19 cellular contexts compared by ENCODE assay signal in genomic region chrX:13965531-13965930, GRCh38.
"Had no signal": no experiment of that assay in that cellular context is flagged by ENCODE, and none has a peak within 500 bp of the region (broad histone marks: within the 10 kb centered on the region; RNA-seq: fewer than 3 reads in every experiment).

No MANE protein-coding gene starts in this region.

- H3K9me3 Mint-ChIP-seq: natural killer cell treated with Interleukin-12 subunit alpha and Interleukin-12 subunit beta and Interleukin-15 and Interleukin-18, amount 100 ng/mL, for 72 hours; stimulated activated naive CD8-positive, alpha-beta T cell treated with anti-CD3 and anti-CD28 coated beads, Interleukin-15, Interleukin-2, amounts not matched to agents 100 ng/mL and 50 ng/mL, for 24 hours; T-cell had no signal

- ATAC-seq: activated CD8-positive, alpha-beta memory T cell treated with anti-CD3 and anti-CD28 coated beads, Interleukin-2, amount 10 ng/mL, durations not matched to agents 7 days and 5 days; natural killer cell treated with Interleukin-12 subunit alpha and Interleukin-12 subunit beta and Interleukin-15 and Interleukin-18, amount 100 ng/mL, for 72 hours; right lobe of liver; T-cell had no signal

- H3K27me3 Mint-ChIP-seq: activated CD8-positive, alpha-beta memory T cell treated with anti-CD3 and anti-CD28 coated beads, Interleukin-2, amount 10 ng/mL, durations not matched to agents 7 days and 5 days; stimulated activated naive CD8-positive, alpha-beta T cell treated with anti-CD3 and anti-CD28 coated beads, Interleukin-15, Interleukin-2, amounts not matched to agents 100 ng/mL and 50 ng/mL, for 24 hours had no signal

- H3K9me3 ChIP-seq: adrenal gland, prostate gland, right lobe of liver, thoracic aorta had no signal

- H3K4me3 Mint-ChIP-seq: activated CD8-positive, alpha-beta memory T cell treated with anti-CD3 and anti-CD28 coated beads, Interleukin-2, amount 10 ng/mL, durations not matched to agents 7 days and 5 days; natural killer cell treated with Interleukin-12 subunit alpha and Interleukin-12 subunit beta and Interleukin-15 and Interleukin-18, amount 100 ng/mL, for 72 hours; stimulated activated naive CD8-positive, alpha-beta T cell treated with anti-CD3 and anti-CD28 coated beads, Interleukin-15, Interleukin-2, amounts not matched to agents 100 ng/mL and 50 ng/mL, for 24 hours; T-cell had no signal

- H3K27ac ChIP-seq: brain microvascular endothelial cell, hepatocyte, prostate gland, right lobe of liver, SK-N-MC, thoracic aorta had no signal

- H3K36me3 ChIP-seq: adrenal gland, brain microvascular endothelial cell, prostate gland, right lobe of liver, thoracic aorta had no signal

- H3K36me3 Mint-ChIP-seq: activated CD8-positive, alpha-beta memory T cell treated with anti-CD3 and anti-CD28 coated beads, Interleukin-2, amount 10 ng/mL, durations not matched to agents 7 days and 5 days; natural killer cell treated with Interleukin-12 subunit alpha and Interleukin-12 subunit beta and Interleukin-15 and Interleukin-18, amount 100 ng/mL, for 72 hours; T-cell had no signal

- H3K4me1 Mint-ChIP-seq: activated CD8-positive, alpha-beta memory T cell treated with anti-CD3 and anti-CD28 coated beads, Interleukin-2, amount 10 ng/mL, durations not matched to agents 7 days and 5 days; T-cell had no signal

- H3K27ac Mint-ChIP-seq: activated CD8-positive, alpha-beta memory T cell treated with anti-CD3 and anti-CD28 coated beads, Interleukin-2, amount 10 ng/mL, durations not matched to agents 7 days and 5 days; natural killer cell treated with Interleukin-12 subunit alpha and Interleukin-12 subunit beta and Interleukin-15 and Interleukin-18, amount 100 ng/mL, for 72 hours; stimulated activated naive CD8-positive, alpha-beta T cell treated with anti-CD3 and anti-CD28 coated beads, Interleukin-15, Interleukin-2, amounts not matched to agents 100 ng/mL and 50 ng/mL, for 24 hours; T-cell had no signal

- H3K4me1 ChIP-seq: adrenal gland, prostate gland, right lobe of liver had no signal

- H3K27me3 ChIP-seq: adrenal gland, brain microvascular endothelial cell, hepatocyte, right lobe of liver had no signal

- DNase-seq: activated CD4-positive, alpha-beta T cell treated with anti-CD3 and anti-CD28 coated beads, Interleukin-2, amount 50 U/mL, for 48 hours; activated CD4-positive, CD25-positive, alpha-beta regulatory T cell treated with anti-CD3 and anti-CD28 coated beads, Interleukin-2, amount 50 U/mL, for 72 hours; activated CD8-positive, alpha-beta memory T cell treated with anti-CD3 and anti-CD28 coated beads, Interleukin-2, amount 10 ng/mL, durations not matched to agents 7 days and 5 days; activated naive CD4-positive, alpha-beta T cell treated with anti-CD3 and anti-CD28 coated beads, Interleukin-2, amount 50 U/mL, for 16 hours; activated T-cell treated with anti-CD3 and anti-CD28 coated beads, Interleukin-2, amount 50 U/mL, for 1 hour; adrenal gland; brain microvascular endothelial cell; cerebellar nuclear complex; erythroblast; mesendoderm; right lobe of liver; T-cell; T-helper 9 cell had no signal

- H3K4me3 ChIP-seq: adrenal gland, hepatocyte, prostate gland, right lobe of liver, SK-N-MC, thoracic aorta had no signal
